1 cellular context compared by ENCODE assay signal in the genomic region with DNA sequence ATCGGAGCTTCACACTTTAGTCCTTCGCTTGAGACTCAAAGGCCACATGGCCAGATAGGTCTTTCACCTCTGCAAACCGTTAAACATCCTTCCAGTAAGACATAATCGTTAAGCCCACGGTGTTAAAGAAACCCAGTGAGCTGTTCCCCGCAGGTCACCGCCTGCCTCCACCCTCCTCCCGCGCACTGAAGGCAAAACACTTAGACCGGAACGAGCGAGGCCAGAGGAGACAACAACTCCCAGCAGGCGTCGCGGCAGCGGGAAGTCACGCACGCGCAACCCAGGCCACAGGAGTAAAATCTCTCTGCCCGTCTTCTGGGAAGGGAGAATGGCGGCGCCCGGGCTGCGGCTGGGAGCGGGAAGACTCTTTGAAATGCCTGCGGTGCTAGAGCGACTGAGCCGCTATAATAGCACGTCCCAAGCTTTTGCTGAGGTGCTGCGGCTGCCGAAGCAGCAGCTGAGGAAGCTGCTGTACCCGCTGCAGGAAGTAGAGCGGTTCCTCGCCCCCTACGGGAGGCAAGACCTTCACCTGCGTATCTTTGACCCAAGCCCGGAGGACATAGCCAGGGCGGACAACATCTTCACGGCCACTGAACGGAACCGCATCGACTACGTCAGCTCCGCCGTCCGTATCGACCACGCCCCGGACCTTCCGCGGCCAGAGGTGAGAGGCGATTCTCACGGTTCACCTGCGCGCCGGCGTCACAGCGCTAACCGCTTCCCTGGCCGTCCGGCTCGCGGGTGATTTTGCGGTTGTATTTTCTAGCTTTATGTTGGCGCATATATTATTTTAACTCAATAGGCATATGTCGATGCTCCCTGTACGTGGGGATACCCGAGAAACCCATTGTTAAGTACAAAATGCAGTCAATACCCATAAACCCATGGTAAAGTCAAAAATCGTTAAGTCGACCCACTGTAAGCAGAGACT.
TF ChIP-seq lines count a peak whose summit lies in the region.

GTPBP8 (plus strand) TSS at position 313 of the 931 bp plus-strand sequence; CDS start at position 329, 16 bp downstream.

TF ChIP-seq in GM12878, 131 proteins besides CTCF, POLR2A, EP300 and RAD21 (continued from another document and continues in another):
- TF ChIP-seq E4F1 (IDR thresholded peaks at IDR 0.05; ENCODE audit: borderline replicate concordance, partially characterized antibody): no peak
- peak; percentile 49 for TF ChIP-seq SMAD1 (IDR thresholded peaks at IDR 0.05; ENCODE audit: low read depth, partially characterized antibody)
- TF ChIP-seq, protein P1, sequence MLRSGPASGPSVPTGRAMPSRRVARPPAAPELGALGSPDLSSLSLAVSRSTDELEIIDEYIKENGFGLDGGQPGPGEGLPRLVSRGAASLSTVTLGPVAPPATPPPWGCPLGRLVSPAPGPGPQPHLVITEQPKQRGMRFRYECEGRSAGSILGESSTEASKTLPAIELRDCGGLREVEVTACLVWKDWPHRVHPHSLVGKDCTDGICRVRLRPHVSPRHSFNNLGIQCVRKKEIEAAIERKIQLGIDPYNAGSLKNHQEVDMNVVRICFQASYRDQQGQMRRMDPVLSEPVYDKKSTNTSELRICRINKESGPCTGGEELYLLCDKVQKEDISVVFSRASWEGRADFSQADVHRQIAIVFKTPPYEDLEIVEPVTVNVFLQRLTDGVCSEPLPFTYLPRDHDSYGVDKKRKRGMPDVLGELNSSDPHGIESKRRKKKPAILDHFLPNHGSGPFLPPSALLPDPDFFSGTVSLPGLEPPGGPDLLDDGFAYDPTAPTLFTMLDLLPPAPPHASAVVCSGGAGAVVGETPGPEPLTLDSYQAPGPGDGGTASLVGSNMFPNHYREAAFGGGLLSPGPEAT (IDR thresholded peaks at IDR 0.05; ENCODE audit: low read depth): peak; percentile 69; the same call in 1 of the 2 replicates
- peak; percentile 82 to 89; a peak in 3 of 4 replicates for TF ChIP-seq BHLHE40 (IDR thresholded peaks at IDR 0.05; ENCODE audit: borderline replicate concordance in 1 of 2, low read depth in 2 of 2, low read length in 1 of 2)
- TF ChIP-seq CREM (IDR thresholded peaks at IDR 0.05; ENCODE audit: low read depth): peak; percentile 71; the same call in 1 of the 2 replicates
- TF ChIP-seq IRF4 (IDR thresholded peaks at IDR 0.05; ENCODE audit: low read depth, low read length): no peak
- TF ChIP-seq MAX (IDR thresholded peaks at IDR 0.05; ENCODE audit: low read depth, low read length): peak; percentile 49; the same call in 1 of the 2 replicates
- TF ChIP-seq SMARCA5 (IDR thresholded peaks at IDR 0.05): peak; percentile 72; the same call in 1 of the 2 replicates
- TF ChIP-seq BMI1 (IDR thresholded peaks at IDR 0.05; ENCODE audit: borderline replicate concordance): peak; percentile 45
- no peak for TF ChIP-seq ZSCAN29 (IDR thresholded peaks at IDR 0.05)
- 0 out of 2 replicates have a peak, but pooled peaks have one; percentile 55 for TF ChIP-seq ELK1 (IDR thresholded peaks at IDR 0.05; ENCODE audit: low read depth, low read length)
- TF ChIP-seq NR2F1 (conservative IDR thresholded peaks at IDR 0.05): peak; percentile 94
- TF ChIP-seq CBX5 (IDR thresholded peaks at IDR 0.05; ENCODE audit: low read depth): no peak; the same call in 1 of the 2 replicates
- no peak for TF ChIP-seq KDM1A (IDR thresholded peaks at IDR 0.05; ENCODE audit: borderline replicate concordance)
- peak; percentile 76; the same call in 1 of the 2 replicates for TF ChIP-seq CBFB (IDR thresholded peaks at IDR 0.05; ENCODE audit: low read depth)
- peak; percentile 76 for TF ChIP-seq KLF5 (IDR thresholded peaks at IDR 0.05; ENCODE audit: partially characterized antibody)
- TF ChIP-seq, protein P2, sequence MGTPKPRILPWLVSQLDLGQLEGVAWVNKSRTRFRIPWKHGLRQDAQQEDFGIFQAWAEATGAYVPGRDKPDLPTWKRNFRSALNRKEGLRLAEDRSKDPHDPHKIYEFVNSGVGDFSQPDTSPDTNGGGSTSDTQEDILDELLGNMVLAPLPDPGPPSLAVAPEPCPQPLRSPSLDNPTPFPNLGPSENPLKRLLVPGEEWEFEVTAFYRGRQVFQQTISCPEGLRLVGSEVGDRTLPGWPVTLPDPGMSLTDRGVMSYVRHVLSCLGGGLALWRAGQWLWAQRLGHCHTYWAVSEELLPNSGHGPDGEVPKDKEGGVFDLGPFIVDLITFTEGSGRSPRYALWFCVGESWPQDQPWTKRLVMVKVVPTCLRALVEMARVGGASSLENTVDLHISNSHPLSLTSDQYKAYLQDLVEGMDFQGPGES (IDR thresholded peaks at IDR 0.05): no peak
- 0 out of 2 replicates have a peak, but pooled peaks have one; percentile 7 for TF ChIP-seq FOXM1 (IDR thresholded peaks at IDR 0.05; ENCODE audit: low read depth, low read length)
- peak; percentile 86; the same call in 1 of the 2 replicates for TF ChIP-seq GATAD2B (conservative IDR thresholded peaks at IDR 0.05; ENCODE audit: low read depth)
- TF ChIP-seq SPI1 (IDR thresholded peaks at IDR 0.05; ENCODE audit: borderline replicate concordance, insufficient read depth, low read depth, low read length): 0 out of 2 replicates have a peak, but pooled peaks have one; percentile 23
- TF ChIP-seq RB1 (IDR thresholded peaks at IDR 0.05; ENCODE audit: borderline replicate concordance): peak; percentile 65; the same call in 1 of the 2 replicates
- peak; percentile 66 for TF ChIP-seq CHD2 (IDR thresholded peaks at IDR 0.05; ENCODE audit: borderline replicate concordance, low read depth, low read length)
- TF ChIP-seq NRF1 (conservative IDR thresholded peaks at IDR 0.05; ENCODE audit: low read depth, low read length): peak; percentile 63
- TF ChIP-seq, protein P3, sequence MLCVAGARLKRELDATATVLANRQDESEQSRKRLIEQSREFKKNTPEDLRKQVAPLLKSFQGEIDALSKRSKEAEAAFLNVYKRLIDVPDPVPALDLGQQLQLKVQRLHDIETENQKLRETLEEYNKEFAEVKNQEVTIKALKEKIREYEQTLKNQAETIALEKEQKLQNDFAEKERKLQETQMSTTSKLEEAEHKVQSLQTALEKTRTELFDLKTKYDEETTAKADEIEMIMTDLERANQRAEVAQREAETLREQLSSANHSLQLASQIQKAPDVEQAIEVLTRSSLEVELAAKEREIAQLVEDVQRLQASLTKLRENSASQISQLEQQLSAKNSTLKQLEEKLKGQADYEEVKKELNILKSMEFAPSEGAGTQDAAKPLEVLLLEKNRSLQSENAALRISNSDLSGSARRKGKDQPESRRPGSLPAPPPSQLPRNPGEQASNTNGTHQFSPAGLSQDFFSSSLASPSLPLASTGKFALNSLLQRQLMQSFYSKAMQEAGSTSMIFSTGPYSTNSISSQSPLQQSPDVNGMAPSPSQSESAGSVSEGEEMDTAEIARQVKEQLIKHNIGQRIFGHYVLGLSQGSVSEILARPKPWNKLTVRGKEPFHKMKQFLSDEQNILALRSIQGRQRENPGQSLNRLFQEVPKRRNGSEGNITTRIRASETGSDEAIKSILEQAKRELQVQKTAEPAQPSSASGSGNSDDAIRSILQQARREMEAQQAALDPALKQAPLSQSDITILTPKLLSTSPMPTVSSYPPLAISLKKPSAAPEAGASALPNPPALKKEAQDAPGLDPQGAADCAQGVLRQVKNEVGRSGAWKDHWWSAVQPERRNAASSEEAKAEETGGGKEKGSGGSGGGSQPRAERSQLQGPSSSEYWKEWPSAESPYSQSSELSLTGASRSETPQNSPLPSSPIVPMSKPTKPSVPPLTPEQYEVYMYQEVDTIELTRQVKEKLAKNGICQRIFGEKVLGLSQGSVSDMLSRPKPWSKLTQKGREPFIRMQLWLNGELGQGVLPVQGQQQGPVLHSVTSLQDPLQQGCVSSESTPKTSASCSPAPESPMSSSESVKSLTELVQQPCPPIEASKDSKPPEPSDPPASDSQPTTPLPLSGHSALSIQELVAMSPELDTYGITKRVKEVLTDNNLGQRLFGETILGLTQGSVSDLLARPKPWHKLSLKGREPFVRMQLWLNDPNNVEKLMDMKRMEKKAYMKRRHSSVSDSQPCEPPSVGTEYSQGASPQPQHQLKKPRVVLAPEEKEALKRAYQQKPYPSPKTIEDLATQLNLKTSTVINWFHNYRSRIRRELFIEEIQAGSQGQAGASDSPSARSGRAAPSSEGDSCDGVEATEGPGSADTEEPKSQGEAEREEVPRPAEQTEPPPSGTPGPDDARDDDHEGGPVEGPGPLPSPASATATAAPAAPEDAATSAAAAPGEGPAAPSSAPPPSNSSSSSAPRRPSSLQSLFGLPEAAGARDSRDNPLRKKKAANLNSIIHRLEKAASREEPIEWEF (IDR thresholded peaks at IDR 0.05; ENCODE audit: insufficient replicate concordance, low read depth, low read length): no peak
- TF ChIP-seq SMAD5 (IDR thresholded peaks at IDR 0.05; ENCODE audit: low read depth): peak; percentile 74
- no peak for TF ChIP-seq EGR1 (IDR thresholded peaks at IDR 0.05; ENCODE audit: borderline replicate concordance in 1 of 2, low read depth in 2 of 2, low read length in 2 of 2)
- peak; percentile 72; the same call in 1 of the 2 replicates for TF ChIP-seq ZBTB40 (IDR thresholded peaks at IDR 0.05; ENCODE audit: borderline replicate concordance)
- TF ChIP-seq PAX5 (IDR thresholded peaks at IDR 0.05; ENCODE audit: borderline replicate concordance, low read depth, low read length): peak; percentile 92
- TF ChIP-seq GABPA (IDR thresholded peaks at IDR 0.05; ENCODE audit: low read depth): peak; percentile 82
- no peak for TF ChIP-seq ZZZ3 (IDR thresholded peaks at IDR 0.05; ENCODE audit: control insufficient read depth, insufficient read length, low read depth)
- TF ChIP-seq POLR2AphosphoS2 (IDR thresholded peaks at IDR 0.05; ENCODE audit: low read depth, low read length): peak; percentile 73; the same call in 1 of the 2 replicates
- TF ChIP-seq IKZF2 (IDR thresholded peaks at IDR 0.05): peak in 1 of 2 experiments; percentile 74; a peak in 1 of 4 replicates
- peak; percentile 16 for TF ChIP-seq SP1 (IDR thresholded peaks at IDR 0.05; ENCODE audit: low read depth, low read length)
- no peak for TF ChIP-seq RBBP5 (conservative IDR thresholded peaks at IDR 0.05)
- no peak for TF ChIP-seq EZH2 (IDR thresholded peaks at IDR 0.05; ENCODE audit: borderline replicate concordance, control insufficient read depth, low read depth, low read length)
